Comparison of ENCODE assay signal across 10 cellular contexts in the genomic region with DNA sequence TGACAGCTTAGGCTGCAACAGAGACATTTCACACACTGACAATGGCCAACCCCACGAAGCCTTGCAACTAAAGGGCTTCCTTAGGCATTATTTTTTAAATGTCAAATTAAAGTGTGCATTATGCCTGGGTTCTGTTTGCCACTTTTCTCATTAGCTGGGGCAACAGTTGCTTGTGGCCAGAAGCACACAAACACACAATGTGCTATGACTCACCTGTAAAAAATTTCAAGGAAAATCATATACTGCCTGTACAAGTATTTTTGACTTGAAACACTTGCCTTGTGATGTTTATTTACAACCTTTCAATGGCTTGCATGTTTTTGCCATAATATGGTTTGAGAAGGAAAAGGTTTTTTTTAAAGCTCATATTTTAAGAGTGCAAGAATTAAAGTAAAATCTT. TPM values are rescaled to one million over a fixed set of nuclear protein-coding genes. Genes with fewer than 3 reads are reported as not detected.
DNase-seq lines count a peak whose midpoint lies in the region; ATAC-seq, FAIRE-seq and TF ChIP-seq lines count a peak whose summit lies in the region.
"Had no signal": no experiment of that assay in that cellular context is flagged by ENCODE, and none has a peak within 500 bp of the region (broad histone marks: within the 10 kb centered on the region; RNA-seq: fewer than 3 reads in every experiment).

No MANE protein-coding gene starts in this region.

- peaks cover 49% of the 10 kb centered on the region for H3K79me2 ChIP-seq in astrocyte (ENCODE audit: insufficient read depth, low read length)

- no peak overlapping the region for H3K27ac Mint-ChIP-seq in activated naive CD4-positive, alpha-beta T cell treated with anti-CD3 and anti-CD28 coated beads, Interleukin-2, amount 50 U/mL, for 24 hours
- H3K27ac Mint-ChIP-seq in activated naive CD4-positive, alpha-beta T cell treated with anti-CD3 and anti-CD28 coated beads, Interleukin-2, amount 10 ng/mL, durations not matched to agents 7 days and 5 days = no peak overlapping the region
- H3K27ac Mint-ChIP-seq in astrocyte (ENCODE audit: unreplicated experiment) = peak overlapping the region; percentile 80
- no peak overlapping the region for H3K27ac Mint-ChIP-seq in stimulated activated naive B cell treated with anti-CD40 and anti-IgM and Interleukin-4, amounts not matched to agents 10 μg/mL and 1 μg/mL and 100 μg/mL, for 72 hours

- no peaks in the 10 kb centered on the region for H3K36me3 Mint-ChIP-seq in activated naive CD4-positive, alpha-beta T cell treated with anti-CD3 and anti-CD28 coated beads, Interleukin-2, amount 50 U/mL, for 24 hours
- peaks cover 1% of the 10 kb centered on the region for H3K36me3 Mint-ChIP-seq in activated naive CD4-positive, alpha-beta T cell treated with anti-CD3 and anti-CD28 coated beads, Interleukin-2, amount 10 ng/mL, durations not matched to agents 7 days and 5 days
- no peaks in the 10 kb centered on the region for H3K36me3 Mint-ChIP-seq in astrocyte (ENCODE audit: low read depth, unreplicated experiment)
- H3K36me3 Mint-ChIP-seq in stimulated activated naive B cell treated with anti-CD40 and anti-IgM and Interleukin-4, amounts not matched to agents 10 μg/mL and 1 μg/mL and 100 μg/mL, for 72 hours = no peaks in the 10 kb centered on the region

- H3K9me3 ChIP-seq in astrocyte (ENCODE audit: insufficient read depth, low read depth, low read length) = no peaks in the 10 kb centered on the region
- H3K9me3 ChIP-seq in kidney (ENCODE audit: control insufficient read depth in 1 of 2, low read length in 2 of 2) = no peaks in the 10 kb centered on the region
- no peaks in the 10 kb centered on the region for H3K9me3 ChIP-seq in tibial artery
- H3K9me3 ChIP-seq: BLaER1 had no signal

- H3K27ac ChIP-seq in astrocyte (ENCODE audit: low read depth, low read length) (peak overlapping the region; percentile 72), kidney (ENCODE audit: low read depth in 2 of 2, low read length in 2 of 2) (peak overlapping the region in 1 of 2 donors; percentile 94), tibial artery (peak overlapping the region; percentile 92 to 93)
- H3K27ac ChIP-seq: BLaER1 had no signal

- CTCF ChIA-PET in activated naive CD4-positive, alpha-beta T cell treated with anti-CD3 and anti-CD28 coated beads, Interleukin-2, amount 10 ng/mL, durations not matched to agents 7 days and 5 days (lab: Charles Lee) = interaction anchor here (1.0 kb wide), 1 partner anchor 83 kb away, joined by 3 read pairs; no protein-coding TSS in a partner anchor

- H3K27me3 Mint-ChIP-seq in activated naive CD4-positive, alpha-beta T cell treated with anti-CD3 and anti-CD28 coated beads, Interleukin-2, amount 50 U/mL, for 24 hours = peaks cover 54% of the 10 kb centered on the region
- H3K27me3 Mint-ChIP-seq in activated naive CD4-positive, alpha-beta T cell treated with anti-CD3 and anti-CD28 coated beads, Interleukin-2, amount 10 ng/mL, durations not matched to agents 7 days and 5 days = peaks cover 46% of the 10 kb centered on the region
- H3K27me3 Mint-ChIP-seq in astrocyte (ENCODE audit: low read depth, unreplicated experiment) = peaks cover 10% of the 10 kb centered on the region
- peaks cover 38 to 66% of the 10 kb centered on the region in 2 donors for H3K27me3 Mint-ChIP-seq in stimulated activated naive B cell treated with anti-CD40 and anti-IgM and Interleukin-4, amounts not matched to agents 10 μg/mL and 1 μg/mL and 100 μg/mL, for 72 hours

- H3K27me3 ChIP-seq in astrocyte (ENCODE audit: insufficient read depth, low read length) = peaks cover 5% of the 10 kb centered on the region
- no peaks in the 10 kb centered on the region for H3K27me3 ChIP-seq in tibial artery

- H3K4me3 Mint-ChIP-seq in activated naive CD4-positive, alpha-beta T cell treated with anti-CD3 and anti-CD28 coated beads, Interleukin-2, amount 50 U/mL, for 24 hours = peak overlapping the region; percentile 36
- no peak overlapping the region for H3K4me3 Mint-ChIP-seq in activated naive CD4-positive, alpha-beta T cell treated with anti-CD3 and anti-CD28 coated beads, Interleukin-2, amount 10 ng/mL, durations not matched to agents 7 days and 5 days
- H3K4me3 Mint-ChIP-seq in astrocyte (ENCODE audit: unreplicated experiment) = peak overlapping the region; percentile 85
- H3K4me3 Mint-ChIP-seq in stimulated activated naive B cell treated with anti-CD40 and anti-IgM and Interleukin-4, amounts not matched to agents 10 μg/mL and 1 μg/mL and 100 μg/mL, for 72 hours = no peak overlapping the region

- H3K9me3 Mint-ChIP-seq in activated naive CD4-positive, alpha-beta T cell treated with anti-CD3 and anti-CD28 coated beads, Interleukin-2, amount 50 U/mL, for 24 hours = no peaks in the 10 kb centered on the region
- H3K9me3 Mint-ChIP-seq in activated naive CD4-positive, alpha-beta T cell treated with anti-CD3 and anti-CD28 coated beads, Interleukin-2, amount 10 ng/mL, durations not matched to agents 7 days and 5 days = no peaks in the 10 kb centered on the region
- no peaks in the 10 kb centered on the region for H3K9me3 Mint-ChIP-seq in astrocyte (ENCODE audit: unreplicated experiment)
- H3K9me3 Mint-ChIP-seq in stimulated activated naive B cell treated with anti-CD40 and anti-IgM and Interleukin-4, amounts not matched to agents 10 μg/mL and 1 μg/mL and 100 μg/mL, for 72 hours = no peaks in the 10 kb centered on the region

- no peak overlapping the region for H2AFZ ChIP-seq in astrocyte (ENCODE audit: low read depth, low read length)

- TF ChIP-seq CTCF in astrocyte (IDR thresholded peaks at IDR 0.05; ENCODE audit: insufficient read depth, low read depth, low read length) = no peak
- no peak for TF ChIP-seq CTCF in kidney (IDR thresholded peaks at IDR 0.05; ENCODE audit: borderline replicate concordance, extremely low read depth, insufficient read depth)
- TF ChIP-seq CTCF in tibial artery (IDR thresholded peaks at IDR 0.05) = no peak

- FAIRE-seq in astrocyte (lab: Jason Lieb, UNC) (no peak), kidney (lab: Jason Lieb, UNC) (no peak)
- FAIRE-seq: frontal cortex had no signal

- ATAC-seq in stimulated activated naive B cell treated with anti-CD40 and anti-IgM and Interleukin-4, amounts not matched to agents 10 μg/mL and 1 μg/mL and 100 μg/mL, for 72 hours (replicated peaks) = no peak

- H3K4me3 ChIP-seq in astrocyte (ENCODE audit: insufficient read depth, low read depth, low read length) (peak overlapping the region; percentile 85), kidney (ENCODE audit: low read length in 2 of 2) (peak overlapping the region; percentile 65 to 83), tibial artery (peak overlapping the region; percentile 66 to 91)
- H3K4me3 ChIP-seq: BLaER1 had no signal

- no peak for DNase-seq in activated naive CD4-positive, alpha-beta T cell treated with anti-CD3 and anti-CD28 coated beads, Interleukin-2, amount 10 ng/mL, durations not matched to agents 7 days and 5 days
- DNase-seq in astrocyte (ENCODE audit: low read depth) = peak; percentile 52
- no peak for DNase-seq in kidney
- DNase-seq in tibial artery = no peak
- no peak for DNase-seq in posterior cingulate gyrus
- no peak for DNase-seq in activated T-cell treated with anti-CD3 and anti-CD28 coated beads, Interleukin-2, amount 50 U/mL, for 48 hours
- no peak for DNase-seq in stimulated activated naive B cell treated with anti-CD40 and anti-IgM and Interleukin-4, amounts not matched to agents 10 μg/mL and 1 μg/mL and 100 μg/mL, for 72 hours

- peaks cover 14% of the 10 kb centered on the region for H3K4me1 Mint-ChIP-seq in activated naive CD4-positive, alpha-beta T cell treated with anti-CD3 and anti-CD28 coated beads, Interleukin-2, amount 50 U/mL, for 24 hours
- H3K4me1 Mint-ChIP-seq in activated naive CD4-positive, alpha-beta T cell treated with anti-CD3 and anti-CD28 coated beads, Interleukin-2, amount 10 ng/mL, durations not matched to agents 7 days and 5 days = peaks cover 13% of the 10 kb centered on the region
- peaks cover 9% of the 10 kb centered on the region for H3K4me1 Mint-ChIP-seq in astrocyte (ENCODE audit: low read depth, unreplicated experiment)
- H3K4me1 Mint-ChIP-seq in stimulated activated naive B cell treated with anti-CD40 and anti-IgM and Interleukin-4, amounts not matched to agents 10 μg/mL and 1 μg/mL and 100 μg/mL, for 72 hours = peaks cover 9 to 20% of the 10 kb centered on the region in 2 donors

- H3K36me3 ChIP-seq in astrocyte (ENCODE audit: insufficient read depth, low read length) (peaks cover 9% of the 10 kb centered on the region), kidney (ENCODE audit: control insufficient read depth in 1 of 2, insufficient read depth in 2 of 2, low read length in 2 of 2) (peaks cover 0 to 6% of the 10 kb centered on the region in 2 donors), tibial artery (peaks cover 0 to 4% (median 0%) of the 10 kb centered on the region in 3 donors)
- H3K36me3 ChIP-seq: BLaER1 had no signal

- H3K4me1 ChIP-seq in astrocyte (ENCODE audit: insufficient read depth, low read length) (peaks cover 27% of the 10 kb centered on the region), kidney (ENCODE audit: control insufficient read depth in 1 of 2, insufficient read depth in 1 of 2, low read depth in 1 of 2, low read length in 2 of 2) (peaks cover 18 to 20% of the 10 kb centered on the region in 2 donors), tibial artery (peaks cover 0 to 56% (median 25%) of the 10 kb centered on the region in 4 donors)

- intact Hi-C loops in kidney (cut with DNase I) (no loop called here), tibial artery (cut with DNase I; ENCODE audit: low total_unique reads) (no loop called here), posterior cingulate gyrus (cut with DNase I) (no loop called here)

- H3K4me2 ChIP-seq in astrocyte (ENCODE audit: low read length) = peak overlapping the region; percentile 95
- H3K4me2 ChIP-seq: BLaER1 had no signal

- peak overlapping the region; percentile 95 for H3K9ac ChIP-seq in astrocyte (ENCODE audit: low read length)
- H3K9ac ChIP-seq in kidney (ENCODE audit: low read length in 2 of 2) = peak overlapping the region in 1 of 2 donors; percentile 79
- H3K9ac ChIP-seq: BLaER1 had no signal

- H4K20me1 ChIP-seq in astrocyte (ENCODE audit: insufficient read depth, low read length) = no peaks in the 10 kb centered on the region

RNA-seq across cellular contexts. Expression of a gene that starts 1.9 kb away (rescaled TPM):
- 22.6 and 28.9 TPM in 2 replicates for total RNA-seq in astrocyte
- total RNA-seq in kidney = 83.2 TPM
- polyA plus RNA-seq in kidney (ENCODE audit: insufficient read depth, low read depth, low replicate concordance) = 71.0 TPM

Comparison
In these comparisons a context has a peak if more than half of its experiments do, and no peak if none do; other contexts are left out.
1. H3K4me3 Mint-ChIP-seq: peak in activated naive CD4-positive, alpha-beta T cell treated with anti-CD3 and anti-CD28 coated beads, Interleukin-2, amount 50 U/mL, for 24 hours (single experiment) and astrocyte (single experiment); none in activated naive CD4-positive, alpha-beta T cell treated with anti-CD3 and anti-CD28 coated beads, Interleukin-2, amount 10 ng/mL, durations not matched to agents 7 days and 5 days (single experiment) and stimulated activated naive B cell treated with anti-CD40 and anti-IgM and Interleukin-4, amounts not matched to agents 10 μg/mL and 1 μg/mL and 100 μg/mL, for 72 hours (0 of 2).
2. Peak in every context shown above with its lines, with median percentiles within 50 percentile points of each other: H3K4me3 ChIP-seq.